Comparison of ENCODE assay signal across 21 cellular contexts in genomic region chr17:15307686-15308085, GRCh38. TPM values are rescaled to one million over a fixed set of nuclear protein-coding genes. Genes with fewer than 3 reads are reported as not detected.
"Had no signal": no experiment of that assay in that cellular context is flagged by ENCODE, and none has a peak within 500 bp of the region (broad histone marks: within the 10 kb centered on the region; RNA-seq: fewer than 3 reads in every experiment).

No MANE protein-coding gene starts in this region.

- FAIRE-seq: TTC549 had no signal

- H3K9me3 ChIP-seq: prostate gland, SJSA1, thoracic aorta had no signal

- H3K36me3 Mint-ChIP-seq: activated naive CD4-positive, alpha-beta T cell treated with anti-CD3 and anti-CD28 coated beads, Interleukin-2, amount 50 U/mL, for 72 hours; brain; immature natural killer cell; natural killer cell treated with Interleukin-12 subunit alpha and Interleukin-12 subunit beta and Interleukin-15 and Interleukin-18, amount 100 ng/mL, for 72 hours; stimulated activated effector memory CD8-positive, alpha-beta T cell treated with anti-CD3 and anti-CD28 coated beads, Interleukin-12 subunit alpha, Interleukin-12 subunit beta, amount 100 ng/mL, for 72 hours; WTC11 had no signal

- H3K4me1 Mint-ChIP-seq: central memory CD8-positive, alpha-beta T cell; immature natural killer cell; stimulated activated effector memory CD8-positive, alpha-beta T cell treated with anti-CD3 and anti-CD28 coated beads, Interleukin-12 subunit alpha, Interleukin-12 subunit beta, amount 100 ng/mL, for 72 hours had no signal

- H3K4me1 ChIP-seq: prostate gland had no signal

- DNase-seq: activated CD4-positive, alpha-beta T cell treated with anti-CD3 and anti-CD28 coated beads for 4 hours; activated CD8-positive, alpha-beta memory T cell treated with anti-CD3 and anti-CD28 coated beads, Interleukin-2, amount 50 U/mL, for 4 hours; activated CD8-positive, alpha-beta T cell treated with anti-CD3 and anti-CD28 coated beads, Interleukin-2, amount 10 ng/mL, durations not matched to agents 7 days and 5 days; activated gamma-delta T cell; activated T-cell treated with anti-CD3 and anti-CD28 coated beads, Interleukin-2, amount 50 U/mL, for 72 hours; immature natural killer cell; mammary epithelial cell; nucleus accumbens; stimulated activated CD4-positive, alpha-beta T cell treated with anti-CD3 and anti-CD28 coated beads, Interleukin-1b, Interleukin-23, amount 100 ng/mL, for 48 hours; T-helper 2 cell had no signal

- H3K9me3 Mint-ChIP-seq: activated naive CD4-positive, alpha-beta T cell treated with anti-CD3 and anti-CD28 coated beads, Interleukin-2, amount 50 U/mL, for 72 hours; activated T-cell treated with anti-CD3 and anti-CD28 coated beads, Interleukin-2, amount 50 U/mL, for 72 hours; brain; central memory CD8-positive, alpha-beta T cell; immature natural killer cell; natural killer cell treated with Interleukin-12 subunit alpha and Interleukin-12 subunit beta and Interleukin-15 and Interleukin-18, amount 100 ng/mL, for 72 hours; stimulated activated effector memory CD8-positive, alpha-beta T cell treated with anti-CD3 and anti-CD28 coated beads, Interleukin-12 subunit alpha, Interleukin-12 subunit beta, amount 100 ng/mL, for 72 hours; WTC11 had no signal

- H3K4me3 Mint-ChIP-seq: activated CD8-positive, alpha-beta T cell treated with anti-CD3 and anti-CD28 coated beads, Interleukin-2, amount 10 ng/mL, durations not matched to agents 7 days and 5 days; activated T-cell treated with anti-CD3 and anti-CD28 coated beads, Interleukin-2, amount 50 U/mL, for 72 hours; brain; central memory CD8-positive, alpha-beta T cell; immature natural killer cell; natural killer cell treated with Interleukin-12 subunit alpha and Interleukin-12 subunit beta and Interleukin-15 and Interleukin-18, amount 100 ng/mL, for 72 hours; stimulated activated effector memory CD8-positive, alpha-beta T cell treated with anti-CD3 and anti-CD28 coated beads, Interleukin-12 subunit alpha, Interleukin-12 subunit beta, amount 100 ng/mL, for 72 hours; WTC11 had no signal

- H3K27ac Mint-ChIP-seq: activated CD8-positive, alpha-beta T cell treated with anti-CD3 and anti-CD28 coated beads, Interleukin-2, amount 10 ng/mL, durations not matched to agents 7 days and 5 days; activated naive CD4-positive, alpha-beta T cell treated with anti-CD3 and anti-CD28 coated beads, Interleukin-2, amount 50 U/mL, for 72 hours; activated T-cell treated with anti-CD3 and anti-CD28 coated beads, Interleukin-2, amount 50 U/mL, for 72 hours; brain; immature natural killer cell; natural killer cell treated with Interleukin-12 subunit alpha and Interleukin-12 subunit beta and Interleukin-15 and Interleukin-18, amount 100 ng/mL, for 72 hours; stimulated activated effector memory CD8-positive, alpha-beta T cell treated with anti-CD3 and anti-CD28 coated beads, Interleukin-12 subunit alpha, Interleukin-12 subunit beta, amount 100 ng/mL, for 72 hours; WTC11 had no signal

- H3K27ac ChIP-seq: coronary artery, prostate gland, SJSA1, thoracic aorta had no signal

- H3K4me3 ChIP-seq: coronary artery, prostate gland, SJSA1, thoracic aorta had no signal

- H3K36me3 ChIP-seq: prostate gland, SJSA1, thoracic aorta had no signal

- H3K27me3 ChIP-seq: SJSA1 had no signal

RNA-seq across cellular contexts. Expression of gene TEKT3, which starts 33.7 kb away (rescaled TPM):
- total RNA-seq: activated CD8-positive, alpha-beta T cell treated with anti-CD3 and anti-CD28 coated beads, Interleukin-2, amount 10 ng/mL, durations not matched to agents 7 days and 5 days; activated naive CD4-positive, alpha-beta T cell treated with anti-CD3 and anti-CD28 coated beads, Interleukin-2, amount 50 U/mL, for 72 hours; mammary epithelial cell; thoracic aorta had no signal
- polyA plus RNA-seq: immature natural killer cell, mammary epithelial cell had no signal

RNA-seq across cellular contexts. Expression of gene PMP22, which starts 42.6 kb away (rescaled TPM):
- total RNA-seq: activated CD8-positive, alpha-beta T cell treated with anti-CD3 and anti-CD28 coated beads, Interleukin-2, amount 10 ng/mL, durations not matched to agents 7 days and 5 days; activated T-cell treated with anti-CD3 and anti-CD28 coated beads, Interleukin-2, amount 50 U/mL, for 72 hours had no signal
